ENCODE assay signal across 8 cellular contexts in genomic region chr17:46044286-46044928, GRCh38. TPM values are rescaled to one million over a fixed set of nuclear protein-coding genes. Genes with fewer than 3 reads are reported as not detected.
DNase-seq lines count a peak whose midpoint lies in the region; ATAC-seq and TF ChIP-seq lines count a peak whose summit lies in the region.

No MANE protein-coding gene starts in this region.

- no peaks in the 10 kb centered on the region for H3K9me2 ChIP-seq in GM23248 (ENCODE audit: insufficient read depth)

- TF ChIP-seq CTCF in AG09309 (IDR thresholded peaks at IDR 0.05; ENCODE audit: control insufficient read depth, insufficient read depth, low read depth, low read length, missing control alignments) (peak; percentile 84), endothelial cell (IDR thresholded peaks at IDR 0.05; ENCODE audit: unreplicated experiment) (peak; percentile 59)

- no peak overlapping the region for H3K4me2 ChIP-seq in GM23248 (ENCODE audit: unreplicated experiment)

- H3K79me2 ChIP-seq in GM23248 (ENCODE audit: insufficient read depth) = peaks cover 40% of the 10 kb centered on the region

- H3K4me3 Mint-ChIP-seq in activated CD4-positive, alpha-beta T cell treated with anti-CD3 and anti-CD28 coated beads, Interleukin-2, amount 10 ng/mL, durations not matched to agents 24 days and 14 days = no peak overlapping the region
- peak overlapping the region; percentile 62 for H3K4me3 Mint-ChIP-seq in endothelial cell (ENCODE audit: unreplicated experiment)

- H3K36me3 ChIP-seq in GM23248 (ENCODE audit: low read depth) = peaks cover 37% of the 10 kb centered on the region

- ATAC-seq in HG03354 (IDR thresholded peaks at IDR 0.05; ENCODE audit: poor library complexity, severe bottlenecking, unreplicated experiment) = no peak

- no peaks in the 10 kb centered on the region for H3K9me3 Mint-ChIP-seq in activated CD4-positive, alpha-beta T cell treated with anti-CD3 and anti-CD28 coated beads, Interleukin-2, amount 10 ng/mL, durations not matched to agents 24 days and 14 days
- H3K9me3 Mint-ChIP-seq in endothelial cell (ENCODE audit: unreplicated experiment) = no peaks in the 10 kb centered on the region

- peaks cover 11% of the 10 kb centered on the region for H3F3A ChIP-seq in GM23248 (ENCODE audit: insufficient read depth)

- WGBS in GM23248 (ENCODE audit: low coverage in 1 of 2, low lambda C conversion rate in 2 of 2, missing lambda C conversion rate in 2 of 2), 2 experiments = 29 to 32% methylated on average over 5 of the region's 5 CpGs

- no peaks in the 10 kb centered on the region for H3K9me3 ChIP-seq in GM23248 (ENCODE audit: low read depth)

- peak overlapping the region; percentile 34 for H3K27ac ChIP-seq in GM23248

- peaks cover 47% of the 10 kb centered on the region for H3K36me3 Mint-ChIP-seq in activated CD4-positive, alpha-beta T cell treated with anti-CD3 and anti-CD28 coated beads, Interleukin-2, amount 10 ng/mL, durations not matched to agents 24 days and 14 days (ENCODE audit: low read depth)
- H3K36me3 Mint-ChIP-seq in endothelial cell (ENCODE audit: low read depth, unreplicated experiment) = peaks cover 28% of the 10 kb centered on the region

- no peaks in the 10 kb centered on the region for H4K20me1 ChIP-seq in GM23248 (ENCODE audit: insufficient read depth)

- peaks cover 16% of the 10 kb centered on the region for H3K4me1 Mint-ChIP-seq in activated CD4-positive, alpha-beta T cell treated with anti-CD3 and anti-CD28 coated beads, Interleukin-2, amount 10 ng/mL, durations not matched to agents 24 days and 14 days
- peaks cover 32% of the 10 kb centered on the region for H3K4me1 Mint-ChIP-seq in endothelial cell (ENCODE audit: unreplicated experiment)

- H3K9ac ChIP-seq in GM23248 = no peak overlapping the region

- in situ Hi-C loops in GM23248 (cut with MboI) = loop anchor here (10.0 kb wide), 1 partner anchor 60 kb away; no protein-coding TSS in a partner anchor

- H3K27me3 ChIP-seq in GM23248 (replicated peaks; ENCODE audit: insufficient read depth) = no peaks in the 10 kb centered on the region

- no peak overlapping the region for H3K4me3 ChIP-seq in AG09309 (ENCODE audit: control insufficient read depth, low read depth, low read length)
- H3K4me3 ChIP-seq in GM23248 = no peak overlapping the region

- no peak overlapping the region for H2AFZ ChIP-seq in GM23248

- H3K27me3 Mint-ChIP-seq in activated CD4-positive, alpha-beta T cell treated with anti-CD3 and anti-CD28 coated beads, Interleukin-2, amount 10 ng/mL, durations not matched to agents 24 days and 14 days = no peaks in the 10 kb centered on the region
- peaks cover 13% of the 10 kb centered on the region for H3K27me3 Mint-ChIP-seq in endothelial cell (ENCODE audit: unreplicated experiment)

- DNase-seq in AG09309 (ENCODE audit: low read depth) (peak; percentile 79), GM23248 (peak; percentile 95), NCI-H446 (lab: John Stamatoyannopoulos, UW) (peak; percentile 51 to 74), endothelial cell (ENCODE audit: low spot score) (peak; percentile 57), midbrain (lab: John Stamatoyannopoulos, UW) (peak; percentile 91)
- peak; percentile 82 for DNase-seq in activated CD4-positive, alpha-beta T cell treated with anti-CD3 and anti-CD28 coated beads, Interleukin-2, amount 10 ng/mL, durations not matched to agents 24 days and 14 days
- peak in 5 of 6 experiments; percentile 10 to 57 (median 32) for DNase-seq in stimulated activated naive CD4-positive, alpha-beta T cell (lab: John Stamatoyannopoulos, UW)

- intact Hi-C loops in activated CD4-positive, alpha-beta T cell treated with anti-CD3 and anti-CD28 coated beads, Interleukin-2, amount 10 ng/mL, durations not matched to agents 24 days and 14 days (cut with micrococcal nuclease) = loop anchor here (2.0 kb wide), 3 partner anchors 142 to 168 kb away; no protein-coding TSS in a partner anchor

- H3K27ac Mint-ChIP-seq in activated CD4-positive, alpha-beta T cell treated with anti-CD3 and anti-CD28 coated beads, Interleukin-2, amount 10 ng/mL, durations not matched to agents 24 days and 14 days = no peak overlapping the region
- peak overlapping the region; percentile 92 for H3K27ac Mint-ChIP-seq in endothelial cell (ENCODE audit: unreplicated experiment)

- H3K4me1 ChIP-seq in GM23248 (ENCODE audit: insufficient read depth) = peaks cover 4% of the 10 kb centered on the region; the same call in 1 of the 2 replicates

RNA-seq across cellular contexts. Expression of gene STH, which starts 45.4 kb away (rescaled TPM):
- not detected in 2 replicates for total RNA-seq in GM23248 (2014; rRNA removed; shearing (Covaris generic))
- not detected in 2 replicates for polyA plus RNA-seq in GM23248 (2016; fragmentation: Nextera tagmentation; extraction: Ambion mirVana)
- not detected in 2 replicates for total RNA-seq in activated CD4-positive, alpha-beta T cell treated with anti-CD3 and anti-CD28 coated beads, Interleukin-2, amount 10 ng/mL, durations not matched to agents 24 days and 14 days
- total RNA-seq in endothelial cell (ENCODE audit: unreplicated experiment) = not detected

Comparison
In these comparisons a context has a peak if more than half of its experiments do, and no peak if none do; other contexts are left out.
1. DNase-seq: peak in every context shown above with its lines; median percentile 95 in GM23248; 91 in midbrain; 82 in activated CD4-positive, alpha-beta T cell treated with anti-CD3 and anti-CD28 coated beads, Interleukin-2, amount 10 ng/mL, durations not matched to agents 24 days and 14 days; 79 in AG09309; 62 in NCI-H446; 57 in endothelial cell; 32 in stimulated activated naive CD4-positive, alpha-beta T cell.